8 cellular contexts compared by ENCODE assay signal in genomic region chr10:80472234-80473095, GRCh38. TPM values are rescaled to one million over a fixed set of nuclear protein-coding genes. Genes with fewer than 3 reads are reported as not detected.
DNase-seq lines count a peak whose midpoint lies in the region; ATAC-seq and TF ChIP-seq lines count a peak whose summit lies in the region.

No MANE protein-coding gene starts in this region.

- peaks cover 3 to 34% of the 10 kb centered on the region in 2 donors for H3K4me1 ChIP-seq in breast epithelium
- H3K4me1 ChIP-seq in parathyroid adenoma, result peaks cover 36% of the 10 kb centered on the region

- H3K4me3 ChIP-seq in GM12865 (ENCODE audit: low read depth, low read length), result peak overlapping the region; percentile 32
- no peak overlapping the region for H3K4me3 ChIP-seq in breast epithelium
- H3K4me3 ChIP-seq in parathyroid adenoma (ENCODE audit: low read depth, low read length), result no peak overlapping the region

- peaks cover 59% of the 10 kb centered on the region for H3K79me2 ChIP-seq in parathyroid adenoma

- intact Hi-C loops in breast epithelium (cut with DNase I; ENCODE audit: low total_unique reads), result no loop called here

- TF ChIP-seq CTCF in GM12865 (IDR thresholded peaks at IDR 0.05; ENCODE audit: insufficient read depth, low read depth, low read length, missing control alignments), result no peak
- no peak for TF ChIP-seq CTCF in breast epithelium (IDR thresholded peaks at IDR 0.05)
- TF ChIP-seq CTCF in parathyroid adenoma (IDR thresholded peaks at IDR 0.05), result no peak
- no peak for TF ChIP-seq CTCF in glutamatergic neuron (IDR thresholded peaks at IDR 0.05; ENCODE audit: partially characterized antibody, unreplicated experiment)

- peaks cover 2% of the 10 kb centered on the region for H3K27me3 Mint-ChIP-seq in glutamatergic neuron (ENCODE audit: unreplicated experiment)

- H3K9ac ChIP-seq in parathyroid adenoma, result no peak overlapping the region

- no peak overlapping the region for H2AFZ ChIP-seq in parathyroid adenoma

- no peak overlapping the region for H3K4me3 Mint-ChIP-seq in glutamatergic neuron (ENCODE audit: unreplicated experiment)

- H3K4me1 Mint-ChIP-seq in glutamatergic neuron (ENCODE audit: low read depth, unreplicated experiment), result peaks cover 36% of the 10 kb centered on the region

- H3K9me3 Mint-ChIP-seq in glutamatergic neuron (ENCODE audit: unreplicated experiment), result peaks cover 4% of the 10 kb centered on the region

- H3K36me3 ChIP-seq in breast epithelium, result no peaks in the 10 kb centered on the region
- H3K36me3 ChIP-seq in parathyroid adenoma (ENCODE audit: control insufficient read depth, insufficient read depth, low read length), result no peaks in the 10 kb centered on the region

- H3K27ac ChIP-seq in breast epithelium, result peak overlapping the region; percentile 57 to 75
- peak overlapping the region; percentile 62 for H3K27ac ChIP-seq in parathyroid adenoma

- H3K4me2 ChIP-seq in parathyroid adenoma (ENCODE audit: low read length), result no peak overlapping the region

- no peaks in the 10 kb centered on the region for H3K9me3 ChIP-seq in breast epithelium
- no peaks in the 10 kb centered on the region for H3K9me3 ChIP-seq in parathyroid adenoma (ENCODE audit: control insufficient read depth, low read length)

- no peak overlapping the region for H3K27ac Mint-ChIP-seq in glutamatergic neuron (ENCODE audit: unreplicated experiment)

- peak; percentile 94 for ATAC-seq in GM21423 (IDR thresholded peaks at IDR 0.05; ENCODE audit: unreplicated experiment)
- peak; percentile 93 for ATAC-seq in HG03575 (IDR thresholded peaks at IDR 0.05; ENCODE audit: extremely low read depth, insufficient number of reproducible peaks, low FRiP score, unreplicated experiment)

- H3K36me3 Mint-ChIP-seq in glutamatergic neuron (ENCODE audit: unreplicated experiment), result peaks cover 5% of the 10 kb centered on the region

- DNase-seq in GM12865 (ENCODE audit: low read depth) (peak; percentile 89), breast epithelium (ENCODE audit: low spot score in 2 of 2) (no peak), glutamatergic neuron (no peak), NCI-H1105 treated with DMSO at 0.1 percent for 48 hours (lab: John Stamatoyannopoulos, UW) (no peak), NCI-H1048 (lab: John Stamatoyannopoulos, UW) (no peak)

- H3K27me3 ChIP-seq in breast epithelium (no peaks in the 10 kb centered on the region), parathyroid adenoma (ENCODE audit: control insufficient read depth, insufficient read depth, low read length) (no peaks in the 10 kb centered on the region)

- no peak for TF ChIP-seq POLR2A in breast epithelium (IDR thresholded peaks at IDR 0.05)

RNA-seq across cellular contexts. Expression of gene TSPAN14, which starts 18.4 kb away (rescaled TPM):
- 10 to 100 TPM; 52.8 to 76.8 (median 74.8) TPM for total RNA-seq in breast epithelium
- total RNA-seq in glutamatergic neuron (ENCODE audit: unreplicated experiment), result 141 TPM
